ENCODE assay signal across 33 cellular contexts in genomic region chr17:73581379-73581778, GRCh38.
"Had no signal": no experiment of that assay in that cellular context is flagged by ENCODE, and none has a peak within 500 bp of the region (broad histone marks: within the 10 kb centered on the region; RNA-seq: fewer than 3 reads in every experiment).

No MANE protein-coding gene starts in this region.

- ATAC-seq: activated CD8-positive, alpha-beta T cell treated with anti-CD3 and anti-CD28 coated beads for 36 hours; activated naive CD8-positive, alpha-beta T cell treated with anti-CD3 and anti-CD28 coated beads, Interleukin-2, amount 50 U/mL, for 24 hours; activated T-cell treated with anti-CD3 and anti-CD28 coated beads, Interleukin-2, amount 50 U/mL, for 4 hours; esophagus mucosa; heart left ventricle; T-cell had no signal

- H3K36me3 Mint-ChIP-seq: activated naive CD4-positive, alpha-beta T cell treated with anti-CD3 and anti-CD28 coated beads, Interleukin-2, amount 50 U/mL, for 24 hours; T-cell had no signal

- H3K4me3 Mint-ChIP-seq: activated CD4-positive, alpha-beta T cell treated with anti-CD3 and anti-CD28 coated beads, Interleukin-2, amount 10 ng/mL, durations not matched to agents 7 days and 5 days; activated CD8-positive, alpha-beta T cell treated with anti-CD3 and anti-CD28 coated beads for 36 hours; activated naive CD4-positive, alpha-beta T cell treated with anti-CD3 and anti-CD28 coated beads for 36 hours; activated naive CD4-positive, alpha-beta T cell treated with anti-CD3 and anti-CD28 coated beads, Interleukin-2, amount 50 U/mL, for 24 hours; activated naive CD8-positive, alpha-beta T cell treated with anti-CD3 and anti-CD28 coated beads for 36 hours; activated naive CD8-positive, alpha-beta T cell treated with anti-CD3 and anti-CD28 coated beads, Interleukin-2, amount 50 U/mL, for 24 hours; activated T-cell treated with anti-CD3 and anti-CD28 coated beads, Interleukin-2, amount 50 U/mL, for 4 hours; activated T-helper 1 cell treated with anti-CD3 and anti-CD28 coated beads, Interleukin-12 subunit alpha, Interleukin-12 subunit beta, Interleukin-2, Interleukin-4 antibody, amounts not matched to agents 30 ng/mL and 10 ng/mL and 1 ng/mL, durations not matched to agents 14 hours and 24 hours and 36 hours; central memory CD8-positive, alpha-beta T cell; dendritic cell treated with granulocyte-macrophage colony-stimulating factor and Interleukin-4, amounts not matched to agents 40 ng/mL and 50 ng/mL, for 4 days; endodermal cell; T-cell; T-helper 1 cell treated with Interleukin-12 subunit alpha and Interleukin-12 subunit beta and Interleukin-4 antibody, amounts not matched to agents 30 μg/mL and 1 μg/mL, for 36 hours; T-helper 2 cell treated with Interferon-gamma antibody and Interleukin-4, amounts not matched to agents 5 μg/mL and 100 μg/mL, for 36 hours had no signal

- H3K27me3 Mint-ChIP-seq: activated CD8-positive, alpha-beta T cell treated with anti-CD3 and anti-CD28 coated beads for 36 hours; activated naive CD4-positive, alpha-beta T cell treated with anti-CD3 and anti-CD28 coated beads, Interleukin-2, amount 50 U/mL, for 24 hours; activated naive CD8-positive, alpha-beta T cell treated with anti-CD3 and anti-CD28 coated beads for 36 hours; activated naive CD8-positive, alpha-beta T cell treated with anti-CD3 and anti-CD28 coated beads, Interleukin-2, amount 50 U/mL, for 24 hours; dendritic cell treated with granulocyte-macrophage colony-stimulating factor and Interleukin-4, amounts not matched to agents 40 ng/mL and 50 ng/mL, for 4 days had no signal

- H3K9me3 ChIP-seq: adrenal gland, heart left ventricle had no signal

- H3K4me1 ChIP-seq: adrenal gland, heart left ventricle had no signal

- H3K36me3 ChIP-seq: adrenal gland, brain microvascular endothelial cell, heart left ventricle had no signal

- H3K27ac ChIP-seq: adrenal gland, brain microvascular endothelial cell, coronary artery, dorsolateral prefrontal cortex, heart left ventricle had no signal

- DNase-seq: activated CD4-positive, alpha-beta T cell treated with anti-CD3 and anti-CD28 coated beads for 1 hour; activated CD4-positive, alpha-beta T cell treated with anti-CD3 and anti-CD28 coated beads for 4 hours; activated CD4-positive, alpha-beta T cell treated with anti-CD3 and anti-CD28 coated beads, Interleukin-2, amount 10 ng/mL, durations not matched to agents 7 days and 5 days; activated CD4-positive, alpha-beta T cell treated with anti-CD3 and anti-CD28 coated beads, Interleukin-2, amount 50 U/mL, for 4 hours; activated CD8-positive, alpha-beta memory T cell treated with anti-CD3 and anti-CD28 coated beads for 24 hours; activated CD8-positive, alpha-beta T cell treated with anti-CD3 and anti-CD28 coated beads for 36 hours; activated effector memory CD4-positive, alpha-beta T cell treated with anti-CD3 and anti-CD28 coated beads, Interleukin-2, amount 50 U/mL, for 16 hours; activated naive CD4-positive, alpha-beta T cell treated with anti-CD3 and anti-CD28 coated beads for 36 hours; activated naive CD8-positive, alpha-beta T cell treated with anti-CD3 and anti-CD28 coated beads for 36 hours; activated naive CD8-positive, alpha-beta T cell treated with anti-CD3 and anti-CD28 coated beads, Interleukin-2, amount 50 U/mL, for 24 hours; activated T-cell treated with anti-CD3 and anti-CD28 coated beads, Interleukin-2, amount 50 U/mL, for 4 hours; adrenal gland; amygdala; aorta; brain microvascular endothelial cell; dorsolateral prefrontal cortex; effector memory CD4-positive, alpha-beta T cell; endodermal cell; foreskin fibroblast; glutamatergic neuron; SW 1271; T-cell; T1000 had no signal

- H3K27me3 ChIP-seq: adrenal gland, brain microvascular endothelial cell, heart left ventricle had no signal

- H3K27ac Mint-ChIP-seq: activated CD4-positive, alpha-beta T cell treated with anti-CD3 and anti-CD28 coated beads, Interleukin-2, amount 10 ng/mL, durations not matched to agents 7 days and 5 days; activated CD8-positive, alpha-beta T cell treated with anti-CD3 and anti-CD28 coated beads for 36 hours; activated naive CD4-positive, alpha-beta T cell treated with anti-CD3 and anti-CD28 coated beads for 36 hours; activated naive CD4-positive, alpha-beta T cell treated with anti-CD3 and anti-CD28 coated beads, Interleukin-2, amount 50 U/mL, for 24 hours; activated naive CD8-positive, alpha-beta T cell treated with anti-CD3 and anti-CD28 coated beads for 36 hours; activated naive CD8-positive, alpha-beta T cell treated with anti-CD3 and anti-CD28 coated beads, Interleukin-2, amount 50 U/mL, for 24 hours; activated T-helper 1 cell treated with anti-CD3 and anti-CD28 coated beads, Interleukin-12 subunit alpha, Interleukin-12 subunit beta, Interleukin-2, Interleukin-4 antibody, amounts not matched to agents 30 ng/mL and 10 ng/mL and 1 ng/mL, durations not matched to agents 14 hours and 24 hours and 36 hours; activated T-helper 2 cell treated with anti-CD3 and anti-CD28 coated beads, Interferon-gamma antibody, Interleukin-2, Interleukin-4, amounts not matched to agents 10 μg/mL and 5 μg/mL and 100 μg/mL, durations not matched to agents 14 hours and 24 hours and 36 hours; dendritic cell treated with granulocyte-macrophage colony-stimulating factor and Interleukin-4, amounts not matched to agents 40 ng/mL and 50 ng/mL, for 4 days; endodermal cell; T-cell; T-helper 1 cell treated with Interleukin-12 subunit alpha and Interleukin-12 subunit beta and Interleukin-4 antibody, amounts not matched to agents 30 μg/mL and 1 μg/mL, for 36 hours; T-helper 2 cell treated with Interferon-gamma antibody and Interleukin-4, amounts not matched to agents 5 μg/mL and 100 μg/mL, for 36 hours had no signal

- H3K4me3 ChIP-seq: adrenal gland, coronary artery, dorsolateral prefrontal cortex, heart left ventricle had no signal

- H3K9me3 Mint-ChIP-seq: activated CD4-positive, alpha-beta T cell treated with anti-CD3 and anti-CD28 coated beads, Interleukin-2, amount 10 ng/mL, durations not matched to agents 7 days and 5 days; activated CD8-positive, alpha-beta T cell treated with anti-CD3 and anti-CD28 coated beads for 36 hours; activated naive CD4-positive, alpha-beta T cell treated with anti-CD3 and anti-CD28 coated beads for 36 hours; activated naive CD4-positive, alpha-beta T cell treated with anti-CD3 and anti-CD28 coated beads, Interleukin-2, amount 50 U/mL, for 24 hours; activated naive CD8-positive, alpha-beta T cell treated with anti-CD3 and anti-CD28 coated beads for 36 hours; activated naive CD8-positive, alpha-beta T cell treated with anti-CD3 and anti-CD28 coated beads, Interleukin-2, amount 50 U/mL, for 24 hours; activated T-cell treated with anti-CD3 and anti-CD28 coated beads, Interleukin-2, amount 50 U/mL, for 4 hours; activated T-helper 1 cell treated with anti-CD3 and anti-CD28 coated beads, Interleukin-12 subunit alpha, Interleukin-12 subunit beta, Interleukin-2, Interleukin-4 antibody, amounts not matched to agents 30 ng/mL and 10 ng/mL and 1 ng/mL, durations not matched to agents 14 hours and 24 hours and 36 hours; activated T-helper 2 cell treated with anti-CD3 and anti-CD28 coated beads, Interferon-gamma antibody, Interleukin-2, Interleukin-4, amounts not matched to agents 10 μg/mL and 5 μg/mL and 100 μg/mL, durations not matched to agents 14 hours and 24 hours and 36 hours; central memory CD8-positive, alpha-beta T cell; dendritic cell treated with granulocyte-macrophage colony-stimulating factor and Interleukin-4, amounts not matched to agents 40 ng/mL and 50 ng/mL, for 4 days; endodermal cell; T-cell; T-helper 1 cell treated with Interleukin-12 subunit alpha and Interleukin-12 subunit beta and Interleukin-4 antibody, amounts not matched to agents 30 μg/mL and 1 μg/mL, for 36 hours; T-helper 2 cell treated with Interferon-gamma antibody and Interleukin-4, amounts not matched to agents 5 μg/mL and 100 μg/mL, for 36 hours had no signal
